8 cellular contexts compared by ENCODE assay signal in genomic region chr5:62403411-62404250, GRCh38. TPM values are rescaled to one million over a fixed set of nuclear protein-coding genes. Genes with fewer than 3 reads are reported as not detected.
A peak's percentile ranks its signal among the peaks of the same experiment; 100 is the strongest.
DNase-seq lines count a peak whose midpoint lies in the region; ATAC-seq, FAIRE-seq and TF ChIP-seq lines count a peak whose summit lies in the region.

TSS of gene DIMT1 (minus strand) at chr5:62403905. CDS start at chr5:62403772, 133 bp downstream.

- H3K4me3 ChIP-seq in adrenal gland: peak within 1 kb of the TSS; percentile 29 to 74 (median 48)
- H3K4me3 ChIP-seq in heart left ventricle: peak within 1 kb of the TSS; percentile 54 to 99 (median 80)

- no peak for TF ChIP-seq CTCF in adrenal gland (IDR thresholded peaks at IDR 0.05)
- TF ChIP-seq CTCF in heart left ventricle (IDR thresholded peaks at IDR 0.05): peak in 1 of 12 donors; percentile 17
- TF ChIP-seq CTCF in type B pancreatic cell (conservative IDR thresholded peaks at IDR 0.05): no peak

- peaks cover 20% of the 10 kb centered on the region for H3K4me1 Mint-ChIP-seq in type B pancreatic cell (ENCODE audit: unreplicated experiment)

- peaks cover 5% of the 10 kb centered on the region for H3K36me3 Mint-ChIP-seq in type B pancreatic cell

- TF ChIP-seq POLR2A in GM12892 (IDR thresholded peaks at IDR 0.05; ENCODE audit: low read depth, low read length): peak; percentile 95
- peak; percentile 33 to 75 for TF ChIP-seq POLR2A in adrenal gland (IDR thresholded peaks at IDR 0.05)
- peak; percentile 2 to 89 for TF ChIP-seq POLR2A in heart left ventricle (IDR thresholded peaks at IDR 0.05)

- H3K27me3 ChIP-seq in adrenal gland (no peaks in the 10 kb centered on the region), heart left ventricle (no peaks in the 10 kb centered on the region)

- H3K4me1 ChIP-seq in adrenal gland (replicated peaks in 1 of 2) (peaks cover 11 to 12% of the 10 kb centered on the region in 2 donors), heart left ventricle (peaks cover 0 to 22% (median 12%) of the 10 kb centered on the region in 12 donors)

- ATAC-seq in HG02852 (IDR thresholded peaks at IDR 0.05; ENCODE audit: unreplicated experiment): peak; percentile 95
- ATAC-seq in heart left ventricle: peak; percentile 99 to 100 (median 100)

- H3K9me3 Mint-ChIP-seq in type B pancreatic cell: no peaks in the 10 kb centered on the region

- H3K36me3 ChIP-seq in adrenal gland (replicated peaks in 1 of 2) (peaks cover 0 to 1% of the 10 kb centered on the region in 2 donors), heart left ventricle (peaks cover 0 to 31% (median 21%) of the 10 kb centered on the region in 9 donors)

- H3K4me3 Mint-ChIP-seq in type B pancreatic cell: peak within 1 kb of the TSS; percentile 98

- H3K27ac Mint-ChIP-seq in type B pancreatic cell: peak within 1 kb of the TSS; percentile 99

- WGBS in adrenal gland, 4 donors: 0 to 1% (median 0%) methylated on average over 14 to 66 of the region's 66 CpGs
- WGBS in heart left ventricle, 4 donors: 0 to 2% (median 0%) methylated on average over 26 to 66 of the region's 66 CpGs

- no peaks in the 10 kb centered on the region for H3K9me3 ChIP-seq in adrenal gland (replicated peaks in 1 of 3)
- no peaks in the 10 kb centered on the region for H3K9me3 ChIP-seq in heart left ventricle

- H3K27ac ChIP-seq in adrenal gland: peak within 1 kb of the TSS; percentile 80 to 96 (median 92)
- peak within 1 kb of the TSS; percentile 82 to 98 (median 96) for H3K27ac ChIP-seq in heart left ventricle

- DNase-seq in GM12892 (ENCODE audit: insufficient read length) (peak; percentile 88), NCI-H146 (lab: John Stamatoyannopoulos, UW) (peak; percentile 98), T-helper 1 cell (peak; percentile 82 to 96 (median 89)), adrenal gland (peak; percentile 94 to 98 (median 97)), heart left ventricle (peak; percentile 96 to 97 (median 96)), pons (ENCODE audit: low spot score) (peak; percentile 98), type B pancreatic cell (ENCODE audit: extremely low spot score, unreplicated experiment) (peak; percentile 93)

- H3K27me3 Mint-ChIP-seq in type B pancreatic cell: no peaks in the 10 kb centered on the region

- peak; percentile 97 for FAIRE-seq in GM12892 (lab: Jason Lieb, UNC)

- intact Hi-C loops in adrenal gland (cut with DNase I): no loop called here
- intact Hi-C loops in heart left ventricle (cut with DNase I): loop anchor here in 2 of 10 donors (5.0 to 10.0 kb wide), 2 partner anchors 96 to 99 kb away; partner anchors contain the start of gene KIF2A (in 2 of the 2)

RNA-seq across cellular contexts. Expression of gene DIMT1, which starts in this region (rescaled TPM):
- 24.0 TPM for polyA plus RNA-seq in GM12892 (2012; ENCODE audit: missing spikeins)
- total RNA-seq in adrenal gland (10 to 100 TPM; 17.6 to 29.1 (median 23.6) TPM), heart left ventricle (10 to 100 TPM; 16.5 to 23.3 (median 18.4) TPM), type B pancreatic cell (ENCODE audit: low replicate concordance) (22.1 and 23.2 TPM in 2 replicates)
- polyA plus RNA-seq in adrenal gland (10 to 100 TPM; 10.4 to 22.1 (median 12.8) TPM), heart left ventricle (10 to 100 TPM in 1 of 2 donors, 1 to 10 TPM in 1; 9.0 to 24.1 TPM)

Comparison
In these comparisons a context has a peak if more than half of its experiments do, and no peak if none do; other contexts are left out.
1. Peak in every context shown above with its lines: DNase-seq, ATAC-seq, H3K4me3 ChIP-seq and H3K27ac ChIP-seq.